Comparison of ENCODE assay signal across 12 cellular contexts in genomic region chr1:14881775-14882672, GRCh38.
A peak's percentile ranks its signal among the peaks of the same experiment; 100 is the strongest.
DNase-seq lines count a peak whose midpoint lies in the region; ATAC-seq, FAIRE-seq and TF ChIP-seq lines count a peak whose summit lies in the region.
"Had no signal": no experiment of that assay in that cellular context is flagged by ENCODE, and none has a peak within 500 bp of the region (broad histone marks: within the 10 kb centered on the region; RNA-seq: fewer than 3 reads in every experiment).

No MANE protein-coding gene starts in this region.

- FAIRE-seq in GM12892 (lab: Jason Lieb, UNC), result peak; percentile 82

- H3K27me3 ChIP-seq in naive thymus-derived CD4-positive, alpha-beta T cell (ENCODE audit: control insufficient read depth in 2 of 2, insufficient read depth in 2 of 2, low read length in 2 of 2), result no peaks in the 10 kb centered on the region

- CTCF ChIA-PET in naive thymus-derived CD4-positive, alpha-beta T cell (lab: Charles Lee), result interaction anchor here (0.6 kb wide), 1 partner anchor 165 kb away, joined by 3 read pairs; no protein-coding TSS in a partner anchor

- H3K4me1 ChIP-seq in naive thymus-derived CD4-positive, alpha-beta T cell (ENCODE audit: control insufficient read depth in 2 of 2, insufficient read depth in 2 of 2, low read length in 2 of 2), result no peaks in the 10 kb centered on the region

- DNase-seq in GM12892 (ENCODE audit: insufficient read length) (no peak), NCI-H526 (lab: John Stamatoyannopoulos, UW) (peak; percentile 73 to 79), left colon (no peak), NCI-H1436 (lab: John Stamatoyannopoulos, UW) (no peak), pons (ENCODE audit: low spot score) (no peak)
- DNase-seq in naive thymus-derived CD4-positive, alpha-beta T cell, result no peak
- DNase-seq in natural killer cell treated with Interleukin-12 subunit alpha and Interleukin-12 subunit beta and Interleukin-15 and Interleukin-18, amount 100 ng/mL, for 72 hours (ENCODE audit: low spot score), result no peak
- DNase-seq: KG1, left cardiac atrium, NCI-H510A had no signal

- no peaks in the 10 kb centered on the region for H3K36me3 ChIP-seq in naive thymus-derived CD4-positive, alpha-beta T cell (ENCODE audit: control insufficient read depth in 2 of 3, insufficient read depth in 3 of 3, low read length in 3 of 3)

- H3K27ac Mint-ChIP-seq in naive thymus-derived CD4-positive, alpha-beta T cell, result no peak overlapping the region
- no peak overlapping the region for H3K27ac Mint-ChIP-seq in natural killer cell treated with Interleukin-12 subunit alpha and Interleukin-12 subunit beta and Interleukin-15 and Interleukin-18, amount 100 ng/mL, for 72 hours

- peaks cover 0 to 4% (median 0%) of the 10 kb centered on the region in 5 donors for H3K36me3 Mint-ChIP-seq in naive thymus-derived CD4-positive, alpha-beta T cell
- H3K36me3 Mint-ChIP-seq in natural killer cell treated with Interleukin-12 subunit alpha and Interleukin-12 subunit beta and Interleukin-15 and Interleukin-18, amount 100 ng/mL, for 72 hours, result no peaks in the 10 kb centered on the region

- TF ChIP-seq POLR2A in GM12892 (IDR thresholded peaks at IDR 0.05; ENCODE audit: low read depth, low read length), result no peak

- peaks cover 0 to 3% (median 0%) of the 10 kb centered on the region in 7 donors for H3K4me1 Mint-ChIP-seq in naive thymus-derived CD4-positive, alpha-beta T cell
- no peaks in the 10 kb centered on the region for H3K4me1 Mint-ChIP-seq in natural killer cell treated with Interleukin-12 subunit alpha and Interleukin-12 subunit beta and Interleukin-15 and Interleukin-18, amount 100 ng/mL, for 72 hours (ENCODE audit: low read depth in 2 of 2)

- H3K9me3 ChIP-seq in naive thymus-derived CD4-positive, alpha-beta T cell (ENCODE audit: control insufficient read depth in 2 of 3, low read length in 3 of 3), result no peaks in the 10 kb centered on the region

- ATAC-seq in GM21825 (IDR thresholded peaks at IDR 0.05; ENCODE audit: unreplicated experiment) (peak; percentile 60), left colon (peak; percentile 46)
- no peak for ATAC-seq in naive thymus-derived CD4-positive, alpha-beta T cell
- no peak for ATAC-seq in natural killer cell treated with Interleukin-12 subunit alpha and Interleukin-12 subunit beta and Interleukin-15 and Interleukin-18, amount 100 ng/mL, for 72 hours
- ATAC-seq: HCT116 had no signal

- H3K4me3 ChIP-seq in naive thymus-derived CD4-positive, alpha-beta T cell (ENCODE audit: low read length), result no peak overlapping the region

- H3K4me3 Mint-ChIP-seq in naive thymus-derived CD4-positive, alpha-beta T cell, result no peak overlapping the region
- H3K4me3 Mint-ChIP-seq in natural killer cell treated with Interleukin-12 subunit alpha and Interleukin-12 subunit beta and Interleukin-15 and Interleukin-18, amount 100 ng/mL, for 72 hours, result no peak overlapping the region

- peaks cover 0 to 5% (median 0%) of the 10 kb centered on the region in 11 donors for H3K9me3 Mint-ChIP-seq in naive thymus-derived CD4-positive, alpha-beta T cell
- no peaks in the 10 kb centered on the region for H3K9me3 Mint-ChIP-seq in natural killer cell treated with Interleukin-12 subunit alpha and Interleukin-12 subunit beta and Interleukin-15 and Interleukin-18, amount 100 ng/mL, for 72 hours

- no peak overlapping the region for H3K27ac ChIP-seq in naive thymus-derived CD4-positive, alpha-beta T cell (ENCODE audit: low read depth, low read length)

- POLR2A ChIA-PET in naive thymus-derived CD4-positive, alpha-beta T cell (lab: Charles Lee), result no interaction called here

- intact Hi-C loops in left colon (cut with DNase I, micrococcal nuclease), result no loop called here
- intact Hi-C loops in naive thymus-derived CD4-positive, alpha-beta T cell (cut with micrococcal nuclease), result no loop called here

- H3K27me3 Mint-ChIP-seq in naive thymus-derived CD4-positive, alpha-beta T cell, result peaks cover under 1 to 26% (median 12%) of the 10 kb centered on the region in 5 donors
- peaks cover 15 to 32% of the 10 kb centered on the region in 2 donors for H3K27me3 Mint-ChIP-seq in natural killer cell treated with Interleukin-12 subunit alpha and Interleukin-12 subunit beta and Interleukin-15 and Interleukin-18, amount 100 ng/mL, for 72 hours

Comparison
In these comparisons a context has a peak if more than half of its experiments do, and no peak if none do; other contexts are left out.
1. DNase-seq: peak in NCI-H526 (2 of 2); none in GM12892 (single experiment), left colon (0 of 2), NCI-H1436 (single experiment), pons (single experiment), naive thymus-derived CD4-positive, alpha-beta T cell (0 of 9) and natural killer cell treated with Interleukin-12 subunit alpha and Interleukin-12 subunit beta and Interleukin-15 and Interleukin-18, amount 100 ng/mL, for 72 hours (single experiment).
2. ATAC-seq: peak in GM21825 (single experiment) and left colon (single experiment); none in naive thymus-derived CD4-positive, alpha-beta T cell (single experiment) and natural killer cell treated with Interleukin-12 subunit alpha and Interleukin-12 subunit beta and Interleukin-15 and Interleukin-18, amount 100 ng/mL, for 72 hours (0 of 2).